In genomic region chr11:57742087-57742452, GRCh38 we compare ENCODE assay signal across 8 cellular contexts. TPM values are rescaled to one million over a fixed set of nuclear protein-coding genes. Genes with fewer than 3 reads are reported as not detected.
DNase-seq lines count a peak whose midpoint lies in the region; ATAC-seq and TF ChIP-seq lines count a peak whose summit lies in the region.

No MANE protein-coding gene starts in this region.

- peaks cover 38% of the 10 kb centered on the region for H3K79me2 ChIP-seq in PC-9 (ENCODE audit: low read depth)

- no peaks in the 10 kb centered on the region for H4K20me1 ChIP-seq in PC-9 (ENCODE audit: insufficient read depth)

- no peak for DNase-seq in PC-9
- DNase-seq in esophagus muscularis mucosa (ENCODE audit: extremely low spot score), result no peak
- no peak for DNase-seq in psoas muscle
- DNase-seq in NCI-H1417 treated with DMSO at 0.1 percent for 48 hours (lab: John Stamatoyannopoulos, UW), result no peak
- no peak for DNase-seq in NCI-H2081 treated with DMSO at 0.1 percent for 48 hours (lab: John Stamatoyannopoulos, UW)
- no peak for DNase-seq in GM10266 (ENCODE audit: extremely low spot score)

- peak overlapping the region; percentile 71 for H3K4me3 ChIP-seq in GM08714 (ENCODE audit: low read length)
- H3K4me3 ChIP-seq in PC-9, result peak overlapping the region; percentile 67
- peak overlapping the region; percentile 74 to 99 (median 84) for H3K4me3 ChIP-seq in esophagus muscularis mucosa
- peak overlapping the region; percentile 77 for H3K4me3 ChIP-seq in psoas muscle

- POLR2A ChIA-PET in PC-9 (lab: Charles Lee; ENCODE audit: unreplicated experiment), result interaction anchor here (0.8 to 1.5 kb wide), 4 partner anchors 19 to 57 kb away, joined by 4 to 21 read pairs (median 8); partner anchors contain the start of genes CTNND1, MED19 and TMX2

- peak overlapping the region; percentile 74; the same call in 1 of the 2 replicates for H2AFZ ChIP-seq in PC-9

- CTCF ChIA-PET in PC-9 (lab: Charles Lee), result interaction anchor here (1.2 to 1.5 kb wide), 2 partner anchors 10 to 59 kb away, joined by 3 to 10 read pairs; partner anchors contain the start of gene BTBD18

- H3K4me2 ChIP-seq in PC-9, result peak overlapping the region; percentile 86

- H3K9me3 ChIP-seq in PC-9 (ENCODE audit: insufficient read depth, low read depth), result no peaks in the 10 kb centered on the region
- no peaks in the 10 kb centered on the region for H3K9me3 ChIP-seq in esophagus muscularis mucosa
- no peaks in the 10 kb centered on the region for H3K9me3 ChIP-seq in psoas muscle

- ATAC-seq in psoas muscle (no peak), HG03378 (IDR thresholded peaks at IDR 0.05; ENCODE audit: unreplicated experiment) (no peak)

- WGBS in esophagus muscularis mucosa, result 5% methylated on average over 10 of the region's 10 CpGs
- 7 to 9% (median 7%) methylated on average over 10 of the region's 10 CpGs for WGBS in psoas muscle, 3 donors

- BruUV-seq in PC-9 (replicated peaks; lab: Mats Ljungman, UMichigan), result TSS peak; percentile 46

- H3K27ac ChIP-seq in PC-9 (peak overlapping the region; percentile 64), esophagus muscularis mucosa (replicated peaks in 1 of 4) (peak overlapping the region; percentile 89 to 97 (median 96)), psoas muscle (peak overlapping the region; percentile 92)

- H3K27me3 ChIP-seq in PC-9 (ENCODE audit: insufficient read depth, low read depth) (no peaks in the 10 kb centered on the region), esophagus muscularis mucosa (no peaks in the 10 kb centered on the region), psoas muscle (ENCODE audit: insufficient read depth in 3 of 3, low read length in 2 of 3) (no peaks in the 10 kb centered on the region)

- no peaks in the 10 kb centered on the region for H3K9me2 ChIP-seq in PC-9 (ENCODE audit: insufficient read depth)

- TF ChIP-seq POLR2A in esophagus muscularis mucosa (IDR thresholded peaks at IDR 0.05; ENCODE audit: low read depth), result no peak

- TF ChIP-seq CTCF in PC-9 (conservative IDR thresholded peaks at IDR 0.05) (no peak), esophagus muscularis mucosa (IDR thresholded peaks at IDR 0.05) (no peak), psoas muscle (IDR thresholded peaks at IDR 0.05) (no peak), GM10266 (IDR thresholded peaks at IDR 0.05; ENCODE audit: control insufficient read depth, insufficient read depth, low read depth, missing control alignments) (no peak)

- H3F3A ChIP-seq in PC-9 (ENCODE audit: insufficient read depth, low read depth), result peaks cover 34% of the 10 kb centered on the region

- H3K4me1 ChIP-seq in PC-9 (replicated peaks; ENCODE audit: insufficient read depth), result peaks cover 14% of the 10 kb centered on the region
- peaks cover 16 to 25% (median 19%) of the 10 kb centered on the region in 4 donors for H3K4me1 ChIP-seq in esophagus muscularis mucosa
- peaks cover 22% of the 10 kb centered on the region for H3K4me1 ChIP-seq in psoas muscle

- intact Hi-C loops in PC-9 (cut with micrococcal nuclease; ENCODE audit: unreplicated experiment) (no loop called here), esophagus muscularis mucosa (cut with DNase I) (no loop called here), psoas muscle (cut with DNase I) (loop anchor here (2.0 to 10.0 kb wide), 3 partner anchors 17 to 783 kb away; no protein-coding TSS in a partner anchor)

- peaks cover 33% of the 10 kb centered on the region for H3K36me3 ChIP-seq in PC-9 (ENCODE audit: low read depth)
- H3K36me3 ChIP-seq in esophagus muscularis mucosa, result peaks cover 24 to 76% (median 63%) of the 10 kb centered on the region in 4 donors
- H3K36me3 ChIP-seq in psoas muscle (ENCODE audit: insufficient read depth in 1 of 2, low read depth in 1 of 2), result peaks cover 10 to 76% of the 10 kb centered on the region in 2 donors

- no peak for TF ChIP-seq EP300 in esophagus muscularis mucosa (IDR thresholded peaks at IDR 0.05)

RNA-seq across cellular contexts. Expression of gene SELENOH, which starts 0.8 kb away (rescaled TPM):
- total RNA-seq in PC-9 (2021) (211 and 318 TPM in 2 replicates), esophagus muscularis mucosa (100 to 1,000 TPM in 1 of 4 donors, 10 to 100 TPM in 3; 71.4 to 109 (median 82.6) TPM), psoas muscle (100 to 1,000 TPM in 1 of 4 donors, 10 to 100 TPM in 3; 67.0 to 109 (median 88.0) TPM)
- polyA plus RNA-seq in psoas muscle, result 100 to 1,000 TPM in 1 of 3 donors, 10 to 100 TPM in 2; 79.0 to 120 (median 81.9) TPM

RNA-seq across cellular contexts. Expression of gene BTBD18, which starts 9.5 kb away (rescaled TPM):
- total RNA-seq in PC-9 (2021) (not detected in 2 replicates), esophagus muscularis mucosa (not detected), psoas muscle (not detected)
- under 1 TPM in 1 of 3 donors, not detected in 2; 0.03 TPM for polyA plus RNA-seq in psoas muscle

RNA-seq across cellular contexts. Expression of gene CTNND1, which starts 19.5 kb away (rescaled TPM):
- total RNA-seq in PC-9 (2021) (340 and 413 TPM in 2 replicates), esophagus muscularis mucosa (100 to 1,000 TPM in 1 of 4 donors, 10 to 100 TPM in 3; 78.1 to 101 (median 89.5) TPM), psoas muscle (10 to 100 TPM; 26.1 to 35.2 (median 30.1) TPM)
- polyA plus RNA-seq in psoas muscle, result 10 to 100 TPM in 2 of 3 donors, 1 to 10 TPM in 1; 9.4 to 13.8 (median 13.7) TPM

RNA-seq across cellular contexts. Expression of gene TMX2, which starts 29.7 kb away (rescaled TPM):
- total RNA-seq in PC-9 (2021), result 124 and 138 TPM in 2 replicates
- total RNA-seq in esophagus muscularis mucosa, result 10 to 100 TPM; 31.1 to 52.8 (median 46.1) TPM
- total RNA-seq in psoas muscle, result 10 to 100 TPM; 31.5 to 69.7 (median 51.1) TPM
- polyA plus RNA-seq in psoas muscle, result 100 to 1,000 TPM in 2 of 3 donors, 10 to 100 TPM in 1; 55.4 to 192 (median 110) TPM

RNA-seq across cellular contexts. Expression of gene MED19, which starts 30.1 kb away (rescaled TPM):
- 25.3 and 26.9 TPM in 2 replicates for total RNA-seq in PC-9 (2021)
- 10 to 100 TPM in 3 of 4 donors, 1 to 10 TPM in 1; 5.8 to 26.1 (median 11.8) TPM for total RNA-seq in esophagus muscularis mucosa
- total RNA-seq in psoas muscle, result 10 to 100 TPM in 1 of 4 donors, 1 to 10 TPM in 3; 6.7 to 10.3 (median 7.4) TPM
- polyA plus RNA-seq in psoas muscle, result 10 to 100 TPM in 2 of 3 donors, 1 to 10 TPM in 1; 9.4 to 19.7 (median 13.9) TPM

Comparison
In these comparisons a context has a peak if more than half of its experiments do, and no peak if none do; other contexts are left out.
1. intact Hi-C loops: an anchor here in psoas muscle (2.0 to 10.0 kb wide); none called in PC-9 and esophagus muscularis mucosa.